Comparison of ENCODE assay signal across 8 cellular contexts in genomic region chr4:39029752-39030694, GRCh38. TPM values are rescaled to one million over a fixed set of nuclear protein-coding genes. Genes with fewer than 3 reads are reported as not detected.
A peak's percentile ranks its signal among the peaks of the same experiment; 100 is the strongest.
DNase-seq lines count a peak whose midpoint lies in the region; ATAC-seq and TF ChIP-seq lines count a peak whose summit lies in the region.

No MANE protein-coding gene starts in this region.

- no peak for TF ChIP-seq CTCF in A673 (conservative IDR thresholded peaks at IDR 0.05; ENCODE audit: low read depth, low read length)

- peaks cover 22% of the 10 kb centered on the region for H3K36me3 Mint-ChIP-seq in activated CD4-positive, alpha-beta T cell treated with anti-CD3 and anti-CD28 coated beads, Interleukin-2, amount 10 ng/mL, durations not matched to agents 24 days and 14 days (ENCODE audit: low read depth)
- H3K36me3 Mint-ChIP-seq in activated T-helper 17 cell treated with anti-CD3 and anti-CD28 coated beads, Interleukin-2, amount 50 U/mL, for 72 hours (ENCODE audit: low read depth), result peaks cover 12% of the 10 kb centered on the region

- H3K4me3 Mint-ChIP-seq in activated CD4-positive, alpha-beta T cell treated with anti-CD3 and anti-CD28 coated beads, Interleukin-2, amount 10 ng/mL, durations not matched to agents 24 days and 14 days, result peak overlapping the region; percentile 88
- peak overlapping the region; percentile 84 for H3K4me3 Mint-ChIP-seq in activated T-helper 17 cell treated with anti-CD3 and anti-CD28 coated beads, Interleukin-2, amount 50 U/mL, for 72 hours

- DNase-seq in activated CD4-positive, alpha-beta T cell treated with anti-CD3 and anti-CD28 coated beads, Interleukin-2, amount 10 ng/mL, durations not matched to agents 24 days and 14 days, result peak; percentile 76
- no peak for DNase-seq in activated CD4-positive, alpha-beta T cell treated with anti-CD3 and anti-CD28 coated beads for 48 hours
- no peak for DNase-seq in A673 (ENCODE audit: low spot score)

- no peaks in the 10 kb centered on the region for H3K27me3 Mint-ChIP-seq in activated CD4-positive, alpha-beta T cell treated with anti-CD3 and anti-CD28 coated beads, Interleukin-2, amount 10 ng/mL, durations not matched to agents 24 days and 14 days
- no peaks in the 10 kb centered on the region for H3K27me3 Mint-ChIP-seq in activated T-helper 17 cell treated with anti-CD3 and anti-CD28 coated beads, Interleukin-2, amount 50 U/mL, for 72 hours

- H3K36me3 ChIP-seq in rectal smooth muscle tissue (ENCODE audit: control insufficient read depth, insufficient read depth, low read length) (no peaks in the 10 kb centered on the region), A673 (ENCODE audit: insufficient read depth, low read length, poor library complexity, severe bottlenecking) (no peaks in the 10 kb centered on the region)

- intact Hi-C loops in activated CD4-positive, alpha-beta T cell treated with anti-CD3 and anti-CD28 coated beads, Interleukin-2, amount 10 ng/mL, durations not matched to agents 24 days and 14 days (cut with micrococcal nuclease), result loop anchor here (5.0 to 10.0 kb wide), 6 partner anchors 93 to 1138 kb away; partner anchors contain the start of genes TBC1D1 and WDR19
- intact Hi-C loops in A673 (cut with micrococcal nuclease; ENCODE audit: unreplicated experiment), result no loop called here

- CTCF ChIA-PET in A673 (lab: Charles Lee), result no interaction called here

- H3K27ac ChIP-seq in rectal smooth muscle tissue (ENCODE audit: low read depth, low read length) (no peak overlapping the region), A673 (ENCODE audit: low read depth, low read length, poor library complexity, severe bottlenecking) (no peak overlapping the region)

- H3K4me1 ChIP-seq in rectal smooth muscle tissue (ENCODE audit: control insufficient read depth, insufficient read depth, low read length) (no peaks in the 10 kb centered on the region), A673 (ENCODE audit: insufficient read depth, low read length, poor library complexity, severe bottlenecking) (no peaks in the 10 kb centered on the region)

- H3K9ac ChIP-seq in rectal smooth muscle tissue (ENCODE audit: low read length), result no peak overlapping the region

- peak overlapping the region; percentile 94 for H3K27ac Mint-ChIP-seq in activated CD4-positive, alpha-beta T cell treated with anti-CD3 and anti-CD28 coated beads, Interleukin-2, amount 10 ng/mL, durations not matched to agents 24 days and 14 days
- H3K27ac Mint-ChIP-seq in activated T-helper 17 cell treated with anti-CD3 and anti-CD28 coated beads, Interleukin-2, amount 50 U/mL, for 72 hours, result peak overlapping the region; percentile 77

- peak overlapping the region; percentile 27 for H3K4me3 ChIP-seq in rectal smooth muscle tissue (ENCODE audit: low read length)
- no peak overlapping the region for H3K4me3 ChIP-seq in A673 (ENCODE audit: low read depth, low read length, poor library complexity, severe bottlenecking)

- POLR2A ChIA-PET in A673 (lab: Charles Lee; ENCODE audit: low non-redundant PET), result no interaction called here

- ATAC-seq in HG03280 (IDR thresholded peaks at IDR 0.05; ENCODE audit: unreplicated experiment) (peak; percentile 49), HG02970 (IDR thresholded peaks at IDR 0.05; ENCODE audit: low FRiP score, unreplicated experiment) (no peak), esophagus mucosa (no peak)
- peak; percentile 12 for ATAC-seq in activated T-helper 17 cell treated with anti-CD3 and anti-CD28 coated beads, Interleukin-2, amount 50 U/mL, for 72 hours (replicated peaks)

- H3K4me1 Mint-ChIP-seq in activated CD4-positive, alpha-beta T cell treated with anti-CD3 and anti-CD28 coated beads, Interleukin-2, amount 10 ng/mL, durations not matched to agents 24 days and 14 days, result peaks cover 33% of the 10 kb centered on the region
- peaks cover 8% of the 10 kb centered on the region for H3K4me1 Mint-ChIP-seq in activated T-helper 17 cell treated with anti-CD3 and anti-CD28 coated beads, Interleukin-2, amount 50 U/mL, for 72 hours

- no peaks in the 10 kb centered on the region for H3K27me3 ChIP-seq in rectal smooth muscle tissue (ENCODE audit: control insufficient read depth, insufficient read depth, low read length)
- H3K27me3 ChIP-seq in A673 (replicated peaks; ENCODE audit: insufficient read depth, low read depth, low read length, poor library complexity), result no peaks in the 10 kb centered on the region

- no peaks in the 10 kb centered on the region for H3K9me3 ChIP-seq in A673 (ENCODE audit: low read depth, low read length, poor library complexity, severe bottlenecking)

- BruUV-seq in A673 (replicated peaks; lab: Mats Ljungman, UMichigan), result no TSS peak

- no peaks in the 10 kb centered on the region for H3K9me3 Mint-ChIP-seq in activated CD4-positive, alpha-beta T cell treated with anti-CD3 and anti-CD28 coated beads, Interleukin-2, amount 10 ng/mL, durations not matched to agents 24 days and 14 days
- H3K9me3 Mint-ChIP-seq in activated T-helper 17 cell treated with anti-CD3 and anti-CD28 coated beads, Interleukin-2, amount 50 U/mL, for 72 hours, result no peaks in the 10 kb centered on the region

RNA-seq across cellular contexts. Expression of gene TMEM156, which starts 2.2 kb away (rescaled TPM):
- 25.9 and 26.9 TPM in 2 replicates for total RNA-seq in activated CD4-positive, alpha-beta T cell treated with anti-CD3 and anti-CD28 coated beads, Interleukin-2, amount 10 ng/mL, durations not matched to agents 24 days and 14 days
- total RNA-seq in activated T-helper 17 cell treated with anti-CD3 and anti-CD28 coated beads, Interleukin-2, amount 50 U/mL, for 72 hours, result 10 to 100 TPM; 25.7 to 37.9 TPM
- not detected in 2 replicates for total RNA-seq in A673 (2021)
- total RNA-seq in esophagus mucosa, result 0.16 TPM

RNA-seq across cellular contexts. Expression of gene KLHL5, which starts 32.0 kb away (rescaled TPM):
- 40.4 and 41.9 TPM in 2 replicates for total RNA-seq in activated CD4-positive, alpha-beta T cell treated with anti-CD3 and anti-CD28 coated beads, Interleukin-2, amount 10 ng/mL, durations not matched to agents 24 days and 14 days
- total RNA-seq in activated T-helper 17 cell treated with anti-CD3 and anti-CD28 coated beads, Interleukin-2, amount 50 U/mL, for 72 hours, result 10 to 100 TPM; 19.4 to 28.1 TPM
- 21.6 and 29.3 TPM in 2 replicates for total RNA-seq in A673 (2021)
- total RNA-seq in esophagus mucosa, result 9.0 TPM

Comparison
In these comparisons a context has a peak if more than half of its experiments do, and no peak if none do; other contexts are left out.
1. ATAC-seq: peak in HG03280 (single experiment) and activated T-helper 17 cell treated with anti-CD3 and anti-CD28 coated beads, Interleukin-2, amount 50 U/mL, for 72 hours (single experiment); none in HG02970 (single experiment) and esophagus mucosa (single experiment).
2. RNA of gene TMEM156, which starts 2.2 kb away (total RNA-seq): 25.7 to 37.9 TPM in activated T-helper 17 cell treated with anti-CD3 and anti-CD28 coated beads, Interleukin-2, amount 50 U/mL, for 72 hours and 25.9 to 26.9 TPM in activated CD4-positive, alpha-beta T cell treated with anti-CD3 and anti-CD28 coated beads, Interleukin-2, amount 10 ng/mL, durations not matched to agents 24 days and 14 days; not detected in A673 and 0.16 TPM in esophagus mucosa (single experiment); every median in the first group is over 10 times any median in the second.